Comparison of ENCODE assay signal across 10 cellular contexts in genomic region chr21:36478207-36478701, GRCh38. TPM values are rescaled to one million over a fixed set of nuclear protein-coding genes. Genes with fewer than 3 reads are reported as not detected.
A peak's percentile ranks its signal among the peaks of the same experiment; 100 is the strongest.
DNase-seq lines count a peak whose midpoint lies in the region; ATAC-seq, FAIRE-seq and TF ChIP-seq lines count a peak whose summit lies in the region.
"Had no signal": no experiment of that assay in that cellular context is flagged by ENCODE, and none has a peak within 500 bp of the region (broad histone marks: within the 10 kb centered on the region; RNA-seq: fewer than 3 reads in every experiment).

No MANE protein-coding gene starts in this region.

- TF ChIP-seq CTCF in choroid plexus epithelial cell (conservative IDR thresholded peaks at IDR 0.05; ENCODE audit: low read depth, low read length) (no peak), psoas muscle (IDR thresholded peaks at IDR 0.05) (no peak), sigmoid colon (IDR thresholded peaks at IDR 0.05) (no peak)

- H3K27me3 ChIP-seq in psoas muscle (ENCODE audit: insufficient read depth in 3 of 3, low read length in 2 of 3): no peaks in the 10 kb centered on the region
- H3K27me3 ChIP-seq in small intestine (ENCODE audit: control insufficient read depth in 2 of 2, insufficient read depth in 2 of 2, low read length in 2 of 2): no peaks in the 10 kb centered on the region
- no peaks in the 10 kb centered on the region for H3K27me3 ChIP-seq in sigmoid colon

- H3K36me3 ChIP-seq in psoas muscle (ENCODE audit: insufficient read depth in 1 of 2, low read depth in 1 of 2) (no peaks in the 10 kb centered on the region), small intestine (ENCODE audit: control insufficient read depth in 2 of 2, insufficient read depth in 2 of 2, low read length in 2 of 2) (no peaks in the 10 kb centered on the region), sigmoid colon (no peaks in the 10 kb centered on the region)

- no peak for FAIRE-seq in small intestine (lab: Jason Lieb, UNC)

- DNase-seq in EL (peak; percentile 88), HS-5 (ENCODE audit: low read depth) (peak; percentile 76), choroid plexus epithelial cell (ENCODE audit: low read depth) (peak; percentile 90), psoas muscle (no peak), small intestine (no peak), sigmoid colon (no peak)
- DNase-seq: immature natural killer cell, NCI-H1105 treated with DMSO at 0.1 percent for 48 hours, SW 1271 had no signal

- TF ChIP-seq EP300 in sigmoid colon (IDR thresholded peaks at IDR 0.05): no peak

- intact Hi-C loops in psoas muscle (cut with DNase I) (no loop called here), sigmoid colon (cut with DNase I) (no loop called here)

- WGBS in psoas muscle, 3 donors: 78 to 84% (median 82%) methylated on average over 6 of the region's 6 CpGs
- 69 to 71% (median 71%) methylated on average over 6 of the region's 6 CpGs for WGBS in small intestine, 3 donors
- 76 to 84% methylated on average over 6 of the region's 6 CpGs for WGBS in sigmoid colon, 2 donors

- no peaks in the 10 kb centered on the region for H3K9me3 ChIP-seq in psoas muscle
- H3K9me3 ChIP-seq in small intestine (ENCODE audit: control insufficient read depth, low read depth): no peaks in the 10 kb centered on the region
- H3K9me3 ChIP-seq in sigmoid colon: no peaks in the 10 kb centered on the region

- ATAC-seq in psoas muscle (peak in 3 of 4 donors; percentile 17 to 58 (median 40)), HG03159 (IDR thresholded peaks at IDR 0.05; ENCODE audit: unreplicated experiment) (no peak)

- H3K4me3 ChIP-seq in choroid plexus epithelial cell (ENCODE audit: low read depth, low read length) (no peak overlapping the region), psoas muscle (no peak overlapping the region), small intestine (ENCODE audit: low read depth in 1 of 2, low read length in 2 of 2) (no peak overlapping the region), sigmoid colon (no peak overlapping the region)

- no peak for TF ChIP-seq POLR2A in sigmoid colon (IDR thresholded peaks at IDR 0.05)

- H3K4me1 ChIP-seq in psoas muscle: peaks cover 3% of the 10 kb centered on the region
- H3K4me1 ChIP-seq in small intestine (ENCODE audit: control insufficient read depth in 2 of 2, insufficient read depth in 1 of 2, low read depth in 1 of 2, low read length in 1 of 2): peaks cover 0 to 2% of the 10 kb centered on the region in 2 donors
- no peaks in the 10 kb centered on the region for H3K4me1 ChIP-seq in sigmoid colon

- H3K27ac ChIP-seq in psoas muscle: no peak overlapping the region
- H3K27ac ChIP-seq in small intestine (ENCODE audit: low read depth in 1 of 2, low read length in 1 of 2): no peak overlapping the region
- H3K27ac ChIP-seq in sigmoid colon: no peak overlapping the region

RNA-seq across cellular contexts. Expression of gene CLDN14, which starts 1.7 kb away (rescaled TPM):
- total RNA-seq in psoas muscle (not detected), sigmoid colon (not detected)
- polyA plus RNA-seq in psoas muscle (under 1 TPM; 0.04 to 0.31 (median 0.07) TPM), small intestine (under 1 TPM in 1 of 3 donors, not detected in 2; 0.09 TPM), sigmoid colon (1 to 10 TPM in 1 of 3 donors, not detected in 2; 1.3 TPM)
- polyA plus RNA-seq: immature natural killer cell had no signal

Comparison
In these comparisons a context has a peak if more than half of its experiments do, and no peak if none do; other contexts are left out.
1. DNase-seq: peak in EL (single experiment), HS-5 (single experiment) and choroid plexus epithelial cell (single experiment); none in psoas muscle (0 of 2), small intestine (single experiment) and sigmoid colon (single experiment).